ENCODE assay signal across 18 cellular contexts in the genomic region with DNA sequence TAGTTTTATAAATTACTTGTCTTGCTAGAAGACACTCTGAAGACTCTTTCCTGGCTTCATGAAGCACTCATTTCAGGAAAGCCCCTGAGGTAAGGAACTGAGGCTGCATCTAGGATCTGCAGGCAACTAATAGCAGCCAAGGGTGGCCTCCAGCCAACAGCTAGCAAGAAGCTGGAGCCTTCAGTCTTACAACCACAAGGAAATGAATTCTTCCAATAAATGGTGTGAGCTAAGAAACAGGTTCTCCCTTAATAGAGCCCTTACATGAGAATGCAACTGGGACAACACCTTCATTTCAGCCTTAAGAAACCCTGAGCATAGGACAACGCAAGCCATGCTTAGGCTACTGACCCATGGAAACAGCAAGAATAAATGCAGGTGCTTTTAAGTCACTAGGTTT.
DNase-seq lines count a peak whose midpoint lies in the region; FAIRE-seq and TF ChIP-seq lines count a peak whose summit lies in the region.
"Had no signal": no experiment of that assay in that cellular context is flagged by ENCODE, and none has a peak within 500 bp of the region (broad histone marks: within the 10 kb centered on the region; RNA-seq: fewer than 3 reads in every experiment).

No MANE protein-coding gene starts in this region.

- TF ChIP-seq POLR2A in stomach (IDR thresholded peaks at IDR 0.05) (no peak), Peyer's patch (IDR thresholded peaks at IDR 0.05) (no peak)

- H3K9ac ChIP-seq in kidney (ENCODE audit: low read length in 2 of 2): no peak overlapping the region

- H3K27me3 ChIP-seq in stomach: no peaks in the 10 kb centered on the region
- H3K27me3 ChIP-seq in Peyer's patch: no peaks in the 10 kb centered on the region

- H3K27ac ChIP-seq in kidney (ENCODE audit: low read depth in 2 of 2, low read length in 2 of 2) (no peak overlapping the region), stomach (peak overlapping the region in 2 of 5 donors; percentile 52 to 59), Peyer's patch (no peak overlapping the region)
- H3K27ac ChIP-seq: SK-N-MC had no signal

- no peak overlapping the region for H3K4me3 ChIP-seq in LNCaP clone FGC (ENCODE audit: low read depth, low read length)
- H3K4me3 ChIP-seq in choroid plexus epithelial cell (ENCODE audit: low read depth, low read length): no peak overlapping the region
- no peak overlapping the region for H3K4me3 ChIP-seq in kidney (ENCODE audit: low read length in 2 of 2)
- H3K4me3 ChIP-seq in stomach: no peak overlapping the region
- H3K4me3 ChIP-seq in Peyer's patch: no peak overlapping the region
- H3K4me3 ChIP-seq: SK-N-MC had no signal

- no peak for FAIRE-seq in kidney (lab: Jason Lieb, UNC)
- FAIRE-seq: A204.1, D721Med, H54 had no signal

- no peaks in the 10 kb centered on the region for H3K9me3 ChIP-seq in kidney (ENCODE audit: control insufficient read depth in 1 of 2, low read length in 2 of 2)
- H3K9me3 ChIP-seq in stomach: peaks cover 0 to 3% (median 0%) of the 10 kb centered on the region in 4 donors
- H3K9me3 ChIP-seq in Peyer's patch: no peaks in the 10 kb centered on the region

- peak; percentile 39 for DNase-seq in LNCaP clone FGC (ENCODE audit: low read depth)
- peak; percentile 60 for DNase-seq in choroid plexus epithelial cell (ENCODE audit: low read depth)
- peak; percentile 22 for DNase-seq in kidney
- DNase-seq in stomach: peak; percentile 69
- no peak for DNase-seq in Peyer's patch
- DNase-seq in DMS 273 (lab: John Stamatoyannopoulos, UW; ENCODE audit: unreplicated experiment): no peak
- DNase-seq in middle frontal gyrus (ENCODE audit: extremely low spot score, low spot score): no peak
- DNase-seq: NCI-H1694, NCI-H2081 treated with DMSO at 0.1 percent for 48 hours, NCI-H446 treated with DMSO at 0.1 percent for 48 hours, NCI-H526 treated with DMSO at 0.1 percent for 48 hours, OCI-M1, RPMI8226, SHP77 treated with DMSO at 0.1 percent for 48 hours had no signal

- 42 to 69% (median 44%) methylated on average over 1 of the region's 1 CpG for WGBS in stomach, 5 donors

- intact Hi-C loops in kidney (cut with DNase I): no loop called here
- intact Hi-C loops in stomach (cut with DNase I; ENCODE audit: low total_unique reads): no loop called here

- H3K4me1 ChIP-seq in kidney (ENCODE audit: control insufficient read depth in 1 of 2, insufficient read depth in 1 of 2, low read depth in 1 of 2, low read length in 2 of 2): peaks cover 0 to 2% of the 10 kb centered on the region in 2 donors
- peaks cover 6 to 62% (median 46%) of the 10 kb centered on the region in 4 donors for H3K4me1 ChIP-seq in stomach
- H3K4me1 ChIP-seq in Peyer's patch: peaks cover 0 to 27% (median 3%) of the 10 kb centered on the region in 4 donors

- TF ChIP-seq EP300 in stomach (IDR thresholded peaks at IDR 0.05): no peak

- H3K36me3 ChIP-seq in kidney (ENCODE audit: control insufficient read depth in 1 of 2, insufficient read depth in 2 of 2, low read length in 2 of 2): no peaks in the 10 kb centered on the region
- no peaks in the 10 kb centered on the region for H3K36me3 ChIP-seq in stomach
- H3K36me3 ChIP-seq in Peyer's patch: no peaks in the 10 kb centered on the region

- TF ChIP-seq CTCF in LNCaP clone FGC (IDR thresholded peaks at IDR 0.05; ENCODE audit: control insufficient read depth, extremely low read depth, insufficient read depth) (no peak), choroid plexus epithelial cell (conservative IDR thresholded peaks at IDR 0.05; ENCODE audit: low read depth, low read length) (no peak), kidney (IDR thresholded peaks at IDR 0.05; ENCODE audit: borderline replicate concordance, extremely low read depth, insufficient read depth) (no peak), stomach (IDR thresholded peaks at IDR 0.05) (no peak), Peyer's patch (IDR thresholded peaks at IDR 0.05) (no peak)

Comparison
In these comparisons a context has a peak if more than half of its experiments do, and no peak if none do; other contexts are left out.
1. DNase-seq: peak in LNCaP clone FGC (single experiment), choroid plexus epithelial cell (single experiment), kidney (single experiment) and stomach (single experiment); none in Peyer's patch (0 of 3), DMS 273 (single experiment) and middle frontal gyrus (single experiment).